1 cellular context compared by ENCODE assay signal in the genomic region with DNA sequence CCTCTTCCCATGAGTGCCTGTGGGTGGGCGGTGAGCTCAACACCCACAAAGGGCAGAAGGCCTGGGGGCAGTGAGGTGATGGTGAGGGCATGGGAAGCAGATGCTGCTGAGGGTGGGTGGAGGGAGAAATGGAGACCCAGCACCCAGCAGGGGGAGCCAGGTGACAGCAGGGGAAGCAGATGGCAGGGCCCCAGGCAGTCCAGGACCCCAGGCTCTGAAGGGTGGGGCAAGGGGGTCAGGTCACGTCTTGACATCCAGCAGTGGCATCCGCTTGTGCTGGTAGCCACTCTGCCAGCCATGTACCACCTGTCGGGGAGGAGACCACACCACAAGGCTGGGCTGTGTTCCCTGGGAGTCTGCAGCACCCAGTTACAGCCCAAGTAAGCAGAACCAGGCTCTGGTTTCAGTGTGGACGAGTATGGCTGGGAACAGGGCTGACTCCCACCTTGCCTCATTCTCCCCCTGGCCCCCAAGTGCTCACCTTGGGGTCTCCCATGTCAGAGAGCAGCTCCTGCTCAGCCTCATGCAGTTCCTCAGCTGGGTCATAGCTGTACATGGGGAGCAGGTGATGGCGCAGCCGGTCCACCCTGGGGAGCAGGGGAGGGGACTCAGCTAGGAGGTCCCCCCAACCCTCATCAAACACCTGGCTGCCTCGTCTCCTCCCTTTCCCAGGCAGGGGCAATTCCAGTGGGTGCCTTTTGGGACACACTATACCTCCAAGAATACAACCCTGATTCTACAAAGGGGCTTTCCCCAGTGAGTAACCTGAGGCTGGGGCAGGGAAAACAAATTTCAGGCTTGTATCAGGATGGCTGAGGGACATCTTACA.
TF ChIP-seq lines count a peak whose summit lies in the region.

No MANE protein-coding gene starts in this region.

TF ChIP-seq in HCT116, 20 proteins besides CTCF, POLR2A, EP300 and RAD21 (continued from another document):
- TF ChIP-seq, protein P1, sequence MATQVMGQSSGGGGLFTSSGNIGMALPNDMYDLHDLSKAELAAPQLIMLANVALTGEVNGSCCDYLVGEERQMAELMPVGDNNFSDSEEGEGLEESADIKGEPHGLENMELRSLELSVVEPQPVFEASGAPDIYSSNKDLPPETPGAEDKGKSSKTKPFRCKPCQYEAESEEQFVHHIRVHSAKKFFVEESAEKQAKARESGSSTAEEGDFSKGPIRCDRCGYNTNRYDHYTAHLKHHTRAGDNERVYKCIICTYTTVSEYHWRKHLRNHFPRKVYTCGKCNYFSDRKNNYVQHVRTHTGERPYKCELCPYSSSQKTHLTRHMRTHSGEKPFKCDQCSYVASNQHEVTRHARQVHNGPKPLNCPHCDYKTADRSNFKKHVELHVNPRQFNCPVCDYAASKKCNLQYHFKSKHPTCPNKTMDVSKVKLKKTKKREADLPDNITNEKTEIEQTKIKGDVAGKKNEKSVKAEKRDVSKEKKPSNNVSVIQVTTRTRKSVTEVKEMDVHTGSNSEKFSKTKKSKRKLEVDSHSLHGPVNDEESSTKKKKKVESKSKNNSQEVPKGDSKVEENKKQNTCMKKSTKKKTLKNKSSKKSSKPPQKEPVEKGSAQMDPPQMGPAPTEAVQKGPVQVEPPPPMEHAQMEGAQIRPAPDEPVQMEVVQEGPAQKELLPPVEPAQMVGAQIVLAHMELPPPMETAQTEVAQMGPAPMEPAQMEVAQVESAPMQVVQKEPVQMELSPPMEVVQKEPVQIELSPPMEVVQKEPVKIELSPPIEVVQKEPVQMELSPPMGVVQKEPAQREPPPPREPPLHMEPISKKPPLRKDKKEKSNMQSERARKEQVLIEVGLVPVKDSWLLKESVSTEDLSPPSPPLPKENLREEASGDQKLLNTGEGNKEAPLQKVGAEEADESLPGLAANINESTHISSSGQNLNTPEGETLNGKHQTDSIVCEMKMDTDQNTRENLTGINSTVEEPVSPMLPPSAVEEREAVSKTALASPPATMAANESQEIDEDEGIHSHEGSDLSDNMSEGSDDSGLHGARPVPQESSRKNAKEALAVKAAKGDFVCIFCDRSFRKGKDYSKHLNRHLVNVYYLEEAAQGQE (IDR thresholded peaks at IDR 0.05; ENCODE audit: low read depth) = no peak
- no peak for TF ChIP-seq EZH2phosphoT487 (IDR thresholded peaks at IDR 0.05; ENCODE audit: borderline replicate concordance)
- TF ChIP-seq SP1 (IDR thresholded peaks at IDR 0.05; ENCODE audit: low read depth) = no peak
- TF ChIP-seq CEBPB (IDR thresholded peaks at IDR 0.05; ENCODE audit: low read depth) = no peak
- peak; percentile 24 for TF ChIP-seq TCF7L2 (IDR thresholded peaks at IDR 0.05; ENCODE audit: borderline replicate concordance, extremely low read depth, insufficient read depth, insufficient read length)
